Comparison of ENCODE assay signal across 18 cellular contexts in the genomic region with DNA sequence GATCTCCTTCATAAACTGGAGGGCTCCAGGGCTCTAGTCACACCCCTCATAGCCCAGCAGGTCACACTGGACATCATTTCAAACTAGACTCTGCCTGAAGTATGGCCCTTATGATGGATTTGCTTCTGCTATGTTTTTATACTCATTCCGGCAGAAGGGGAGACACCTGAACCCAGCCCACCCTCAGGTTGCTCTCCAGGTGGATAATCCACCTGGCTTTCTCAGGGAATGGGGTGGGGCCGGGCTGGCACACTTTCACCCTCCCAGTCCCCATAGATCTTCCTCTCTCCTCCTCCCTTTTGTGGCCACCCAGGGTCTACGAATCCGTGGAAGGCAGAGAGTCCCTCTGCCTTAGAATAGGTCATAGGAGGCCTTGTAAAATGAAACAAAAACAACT. TPM values are rescaled to one million over a fixed set of nuclear protein-coding genes. Genes with fewer than 3 reads are reported as not detected.
DNase-seq lines count a peak whose midpoint lies in the region; ATAC-seq and TF ChIP-seq lines count a peak whose summit lies in the region.
"Had no signal": no experiment of that assay in that cellular context is flagged by ENCODE, and none has a peak within 500 bp of the region (broad histone marks: within the 10 kb centered on the region; RNA-seq: fewer than 3 reads in every experiment).

No MANE protein-coding gene starts in this region.

- CTCF ChIA-PET in activated CD4-positive, alpha-beta memory T cell treated with anti-CD3 and anti-CD28 coated beads, Interleukin-2, amount 10 ng/mL, durations not matched to agents 7 days and 5 days (lab: Charles Lee), result no interaction called here
- CTCF ChIA-PET in activated CD4-positive, alpha-beta memory T cell treated with anti-CD3 and anti-CD28 coated beads for 36 hours (lab: Charles Lee), result no interaction called here

- intact Hi-C loops in activated CD4-positive, alpha-beta memory T cell treated with anti-CD3 and anti-CD28 coated beads for 36 hours (cut with micrococcal nuclease), result no loop called here
- intact Hi-C loops in natural killer cell (cut with micrococcal nuclease), result no loop called here

- ATAC-seq in natural killer cell (no peak), GM19455 (IDR thresholded peaks at IDR 0.05; ENCODE audit: unreplicated experiment) (no peak)
- ATAC-seq in natural killer cell treated with Interleukin-12 subunit alpha and Interleukin-12 subunit beta and Interleukin-15 and Interleukin-18, amount 100 ng/mL, for 72 hours, result no peak

- peaks cover 13% of the 10 kb centered on the region for H3K4me1 Mint-ChIP-seq in activated CD4-positive, alpha-beta memory T cell treated with anti-CD3 and anti-CD28 coated beads, Interleukin-2, amount 10 ng/mL, durations not matched to agents 7 days and 5 days
- H3K4me1 Mint-ChIP-seq in activated CD4-positive, alpha-beta memory T cell treated with anti-CD3 and anti-CD28 coated beads for 36 hours (ENCODE audit: low read depth), result peaks cover 18% of the 10 kb centered on the region
- H3K4me1 Mint-ChIP-seq in natural killer cell, result peaks cover 67 to 90% of the 10 kb centered on the region in 2 donors
- peaks cover 27 to 60% of the 10 kb centered on the region in 2 donors for H3K4me1 Mint-ChIP-seq in natural killer cell treated with Interleukin-12 subunit alpha and Interleukin-12 subunit beta and Interleukin-15 and Interleukin-18, amount 100 ng/mL, for 72 hours (ENCODE audit: low read depth in 2 of 2)
- peaks cover 54 to 74% of the 10 kb centered on the region in 2 donors for H3K4me1 Mint-ChIP-seq in immature natural killer cell

- POLR2A ChIA-PET in activated CD4-positive, alpha-beta memory T cell treated with anti-CD3 and anti-CD28 coated beads, Interleukin-2, amount 10 ng/mL, durations not matched to agents 7 days and 5 days (lab: Charles Lee), result no interaction called here
- POLR2A ChIA-PET in activated CD4-positive, alpha-beta memory T cell treated with anti-CD3 and anti-CD28 coated beads for 36 hours (lab: Charles Lee), result no interaction called here

- in situ Hi-C loops in KBM-7 (cut with MboI; ENCODE audit: low pct_unique_long_range_greater_than_20kb, low sequenced_read_pairs), result no loop called here

- TF ChIP-seq CTCF in natural killer cell (IDR thresholded peaks at IDR 0.05), result no peak

- peak; percentile 2 for DNase-seq in activated CD4-positive, alpha-beta memory T cell treated with anti-CD3 and anti-CD28 coated beads, Interleukin-2, amount 10 ng/mL, durations not matched to agents 7 days and 5 days
- DNase-seq in activated CD4-positive, alpha-beta memory T cell treated with anti-CD3 and anti-CD28 coated beads for 36 hours, result no peak
- DNase-seq in natural killer cell (no peak), immature natural killer cell (no peak), ureter (ENCODE audit: low spot score) (peak; percentile 5), KBM-7 (no peak)
- DNase-seq in natural killer cell treated with Interleukin-12 subunit alpha and Interleukin-12 subunit beta and Interleukin-15 and Interleukin-18, amount 100 ng/mL, for 72 hours (ENCODE audit: low spot score), result no peak
- DNase-seq: Calu3, DND-41, GDM1, NCI-H1930, NCI-H2171, NCI-H82 had no signal

- H3K36me3 Mint-ChIP-seq in activated CD4-positive, alpha-beta memory T cell treated with anti-CD3 and anti-CD28 coated beads, Interleukin-2, amount 10 ng/mL, durations not matched to agents 7 days and 5 days (ENCODE audit: low read depth), result no peaks in the 10 kb centered on the region
- no peaks in the 10 kb centered on the region for H3K36me3 Mint-ChIP-seq in activated CD4-positive, alpha-beta memory T cell treated with anti-CD3 and anti-CD28 coated beads for 36 hours
- H3K36me3 Mint-ChIP-seq in natural killer cell (peaks cover 2% of the 10 kb centered on the region), immature natural killer cell (peaks cover 0 to 2% (median 0%) of the 10 kb centered on the region in 3 donors)
- H3K36me3 Mint-ChIP-seq in natural killer cell treated with Interleukin-12 subunit alpha and Interleukin-12 subunit beta and Interleukin-15 and Interleukin-18, amount 100 ng/mL, for 72 hours, result no peaks in the 10 kb centered on the region
- H3K36me3 Mint-ChIP-seq: IgD-negative memory B cell had no signal

- no peak overlapping the region for H3K4me3 Mint-ChIP-seq in activated CD4-positive, alpha-beta memory T cell treated with anti-CD3 and anti-CD28 coated beads, Interleukin-2, amount 10 ng/mL, durations not matched to agents 7 days and 5 days
- H3K4me3 Mint-ChIP-seq in activated CD4-positive, alpha-beta memory T cell treated with anti-CD3 and anti-CD28 coated beads for 36 hours, result no peak overlapping the region
- H3K4me3 Mint-ChIP-seq in natural killer cell (peak overlapping the region; percentile 94), immature natural killer cell (peak overlapping the region; percentile 13 to 82 (median 67))
- no peak overlapping the region for H3K4me3 Mint-ChIP-seq in natural killer cell treated with Interleukin-12 subunit alpha and Interleukin-12 subunit beta and Interleukin-15 and Interleukin-18, amount 100 ng/mL, for 72 hours
- H3K4me3 Mint-ChIP-seq: IgD-negative memory B cell had no signal

- H3K27ac Mint-ChIP-seq in activated CD4-positive, alpha-beta memory T cell treated with anti-CD3 and anti-CD28 coated beads, Interleukin-2, amount 10 ng/mL, durations not matched to agents 7 days and 5 days, result no peak overlapping the region
- no peak overlapping the region for H3K27ac Mint-ChIP-seq in activated CD4-positive, alpha-beta memory T cell treated with anti-CD3 and anti-CD28 coated beads for 36 hours
- H3K27ac Mint-ChIP-seq in natural killer cell (peak overlapping the region; percentile 57 to 84), immature natural killer cell (peak overlapping the region; percentile 7 to 91 (median 59))
- H3K27ac Mint-ChIP-seq in natural killer cell treated with Interleukin-12 subunit alpha and Interleukin-12 subunit beta and Interleukin-15 and Interleukin-18, amount 100 ng/mL, for 72 hours, result peak overlapping the region in 1 of 2 donors; percentile 62
- H3K27ac Mint-ChIP-seq: IgD-negative memory B cell had no signal

- H3K27me3 Mint-ChIP-seq in activated CD4-positive, alpha-beta memory T cell treated with anti-CD3 and anti-CD28 coated beads, Interleukin-2, amount 10 ng/mL, durations not matched to agents 7 days and 5 days, result peaks cover 29% of the 10 kb centered on the region
- H3K27me3 Mint-ChIP-seq in activated CD4-positive, alpha-beta memory T cell treated with anti-CD3 and anti-CD28 coated beads for 36 hours, result no peaks in the 10 kb centered on the region
- no peaks in the 10 kb centered on the region for H3K27me3 Mint-ChIP-seq in natural killer cell (ENCODE audit: low read depth in 2 of 2)
- H3K27me3 Mint-ChIP-seq in natural killer cell treated with Interleukin-12 subunit alpha and Interleukin-12 subunit beta and Interleukin-15 and Interleukin-18, amount 100 ng/mL, for 72 hours, result no peaks in the 10 kb centered on the region
- no peaks in the 10 kb centered on the region for H3K27me3 Mint-ChIP-seq in immature natural killer cell (ENCODE audit: low read depth in 3 of 3)

- H3K9me3 Mint-ChIP-seq in activated CD4-positive, alpha-beta memory T cell treated with anti-CD3 and anti-CD28 coated beads, Interleukin-2, amount 10 ng/mL, durations not matched to agents 7 days and 5 days, result no peaks in the 10 kb centered on the region
- no peaks in the 10 kb centered on the region for H3K9me3 Mint-ChIP-seq in activated CD4-positive, alpha-beta memory T cell treated with anti-CD3 and anti-CD28 coated beads for 36 hours
- H3K9me3 Mint-ChIP-seq in natural killer cell (no peaks in the 10 kb centered on the region), immature natural killer cell (peaks cover 0 to under 1% (median 0%) of the 10 kb centered on the region in 6 donors)
- H3K9me3 Mint-ChIP-seq in natural killer cell treated with Interleukin-12 subunit alpha and Interleukin-12 subunit beta and Interleukin-15 and Interleukin-18, amount 100 ng/mL, for 72 hours, result no peaks in the 10 kb centered on the region

RNA-seq across cellular contexts. Expression of a gene that starts 9.8 kb away (rescaled TPM):
- not detected for total RNA-seq in activated CD4-positive, alpha-beta memory T cell treated with anti-CD3 and anti-CD28 coated beads, Interleukin-2, amount 10 ng/mL, durations not matched to agents 7 days and 5 days
- total RNA-seq in activated CD4-positive, alpha-beta memory T cell treated with anti-CD3 and anti-CD28 coated beads for 36 hours, result under 1 TPM in 1 of 2 experiments, not detected in 1; 0.19 TPM
- total RNA-seq in natural killer cell, result 10 to 100 TPM; 12.4 to 92.9 (median 23.3) TPM
- under 1 TPM in 1 of 2 donors, not detected in 1; 0.52 TPM for total RNA-seq in natural killer cell treated with Interleukin-12 subunit alpha and Interleukin-12 subunit beta and Interleukin-15 and Interleukin-18, amount 100 ng/mL, for 72 hours
- 1 to 10 TPM in 1 of 3 donors, under 1 TPM in 1, not detected in 1; 0.82 to 3.3 TPM for polyA plus RNA-seq in immature natural killer cell
- not detected for total RNA-seq in ureter
- total RNA-seq: A172, Calu3, HT1080, NCI-H460 had no signal
- polyA plus RNA-seq: IgD-negative memory B cell had no signal

RNA-seq across cellular contexts. Expression of a gene that starts 23.9 kb away (rescaled TPM):
- total RNA-seq in activated CD4-positive, alpha-beta memory T cell treated with anti-CD3 and anti-CD28 coated beads, Interleukin-2, amount 10 ng/mL, durations not matched to agents 7 days and 5 days, result not detected
- not detected for total RNA-seq in activated CD4-positive, alpha-beta memory T cell treated with anti-CD3 and anti-CD28 coated beads for 36 hours
- total RNA-seq in natural killer cell, result 1 to 10 TPM in 1 of 3 donors, under 1 TPM in 2; 0.63 to 1.4 (median 0.66) TPM
- total RNA-seq in natural killer cell treated with Interleukin-12 subunit alpha and Interleukin-12 subunit beta and Interleukin-15 and Interleukin-18, amount 100 ng/mL, for 72 hours, result not detected
- 1 to 10 TPM in 1 of 3 donors, under 1 TPM in 2; 0.51 to 1.3 (median 0.61) TPM for polyA plus RNA-seq in immature natural killer cell
- total RNA-seq in ureter, result not detected
- total RNA-seq: A172, Calu3, HT1080, NCI-H460 had no signal
- polyA plus RNA-seq: IgD-negative memory B cell had no signal

RNA-seq across cellular contexts. Expression of a gene that starts 26.8 kb away (rescaled TPM):
- total RNA-seq in activated CD4-positive, alpha-beta memory T cell treated with anti-CD3 and anti-CD28 coated beads, Interleukin-2, amount 10 ng/mL, durations not matched to agents 7 days and 5 days, result not detected
- under 1 TPM in 1 of 2 experiments, not detected in 1; 0.17 TPM for total RNA-seq in activated CD4-positive, alpha-beta memory T cell treated with anti-CD3 and anti-CD28 coated beads for 36 hours
- total RNA-seq in natural killer cell (100 to 1,000 TPM in 1 of 3 donors, 10 to 100 TPM in 2; 21.9 to 136 (median 38.0) TPM), ureter (not detected)
- total RNA-seq in natural killer cell treated with Interleukin-12 subunit alpha and Interleukin-12 subunit beta and Interleukin-15 and Interleukin-18, amount 100 ng/mL, for 72 hours, result under 1 TPM in 1 of 2 donors, not detected in 1; 0.43 TPM
- under 1 TPM in 2 of 3 donors, not detected in 1; 0.34 to 0.93 TPM for polyA plus RNA-seq in immature natural killer cell
- total RNA-seq: A172, Calu3, HT1080, NCI-H460 had no signal
- polyA plus RNA-seq: IgD-negative memory B cell had no signal

RNA-seq across cellular contexts. Expression of a gene that starts 52.1 kb away (rescaled TPM):
- total RNA-seq in activated CD4-positive, alpha-beta memory T cell treated with anti-CD3 and anti-CD28 coated beads, Interleukin-2, amount 10 ng/mL, durations not matched to agents 7 days and 5 days, result under 1 TPM; 0.13 to 0.30 TPM
- total RNA-seq in activated CD4-positive, alpha-beta memory T cell treated with anti-CD3 and anti-CD28 coated beads for 36 hours, result not detected
- 1 to 10 TPM in 1 of 3 donors, under 1 TPM in 1, not detected in 1; 0.27 to 1.8 TPM for total RNA-seq in natural killer cell
- not detected for total RNA-seq in natural killer cell treated with Interleukin-12 subunit alpha and Interleukin-12 subunit beta and Interleukin-15 and Interleukin-18, amount 100 ng/mL, for 72 hours
- polyA plus RNA-seq in immature natural killer cell, result not detected
- not detected for total RNA-seq in ureter
- total RNA-seq: A172, Calu3, HT1080, NCI-H460 had no signal

RNA-seq across cellular contexts. Expression of a gene that starts 54.5 kb away (rescaled TPM):
- not detected for total RNA-seq in activated CD4-positive, alpha-beta memory T cell treated with anti-CD3 and anti-CD28 coated beads, Interleukin-2, amount 10 ng/mL, durations not matched to agents 7 days and 5 days
- total RNA-seq in activated CD4-positive, alpha-beta memory T cell treated with anti-CD3 and anti-CD28 coated beads for 36 hours, result not detected
- 1 to 10 TPM in 1 of 3 donors, under 1 TPM in 2; 0.38 to 1.2 (median 0.38) TPM for total RNA-seq in natural killer cell
- not detected for total RNA-seq in natural killer cell treated with Interleukin-12 subunit alpha and Interleukin-12 subunit beta and Interleukin-15 and Interleukin-18, amount 100 ng/mL, for 72 hours
- not detected for polyA plus RNA-seq in immature natural killer cell
- 0.26 TPM for total RNA-seq in ureter
- total RNA-seq: A172, Calu3, HT1080, NCI-H460 had no signal
- polyA plus RNA-seq: IgD-negative memory B cell had no signal

Comparison
In these comparisons a context has a peak if more than half of its experiments do, and no peak if none do; other contexts are left out.
1. DNase-seq: peak in activated CD4-positive, alpha-beta memory T cell treated with anti-CD3 and anti-CD28 coated beads, Interleukin-2, amount 10 ng/mL, durations not matched to agents 7 days and 5 days (single experiment) and ureter (single experiment); none in activated CD4-positive, alpha-beta memory T cell treated with anti-CD3 and anti-CD28 coated beads for 36 hours (single experiment), natural killer cell (single experiment), natural killer cell treated with Interleukin-12 subunit alpha and Interleukin-12 subunit beta and Interleukin-15 and Interleukin-18, amount 100 ng/mL, for 72 hours (single experiment), immature natural killer cell (0 of 3) and KBM-7 (single experiment).
2. H3K4me3 Mint-ChIP-seq: peak in natural killer cell (single experiment) and immature natural killer cell (5 of 5); none in activated CD4-positive, alpha-beta memory T cell treated with anti-CD3 and anti-CD28 coated beads, Interleukin-2, amount 10 ng/mL, durations not matched to agents 7 days and 5 days (single experiment), activated CD4-positive, alpha-beta memory T cell treated with anti-CD3 and anti-CD28 coated beads for 36 hours (single experiment) and natural killer cell treated with Interleukin-12 subunit alpha and Interleukin-12 subunit beta and Interleukin-15 and Interleukin-18, amount 100 ng/mL, for 72 hours (single experiment).
3. RNA of a gene that starts 9.8 kb away (total RNA-seq): 12.4 to 92.9 TPM in natural killer cell; 0.52 TPM in natural killer cell treated with Interleukin-12 subunit alpha and Interleukin-12 subunit beta and Interleukin-15 and Interleukin-18, amount 100 ng/mL, for 72 hours, 0.19 TPM in activated CD4-positive, alpha-beta memory T cell treated with anti-CD3 and anti-CD28 coated beads for 36 hours, not detected in activated CD4-positive, alpha-beta memory T cell treated with anti-CD3 and anti-CD28 coated beads, Interleukin-2, amount 10 ng/mL, durations not matched to agents 7 days and 5 days and not detected in ureter (single experiment); every median in the first group is over 4 times any median in the second.
4. RNA of a gene that starts 26.8 kb away (total RNA-seq): 21.9 to 136 TPM in natural killer cell; 0.43 TPM in natural killer cell treated with Interleukin-12 subunit alpha and Interleukin-12 subunit beta and Interleukin-15 and Interleukin-18, amount 100 ng/mL, for 72 hours, 0.17 TPM in activated CD4-positive, alpha-beta memory T cell treated with anti-CD3 and anti-CD28 coated beads for 36 hours, not detected in activated CD4-positive, alpha-beta memory T cell treated with anti-CD3 and anti-CD28 coated beads, Interleukin-2, amount 10 ng/mL, durations not matched to agents 7 days and 5 days and not detected in ureter (single experiment); every median in the first group is over 10 times any median in the second.
5. H3K27ac Mint-ChIP-seq: peak in natural killer cell (2 of 2) and immature natural killer cell (6 of 6); none in activated CD4-positive, alpha-beta memory T cell treated with anti-CD3 and anti-CD28 coated beads, Interleukin-2, amount 10 ng/mL, durations not matched to agents 7 days and 5 days (single experiment) and activated CD4-positive, alpha-beta memory T cell treated with anti-CD3 and anti-CD28 coated beads for 36 hours (single experiment).